18 cellular contexts compared by ENCODE assay signal in genomic region chr22:44693756-44694155, GRCh38. TPM values are rescaled to one million over a fixed set of nuclear protein-coding genes. Genes with fewer than 3 reads are reported as not detected.
"Had no signal": no experiment of that assay in that cellular context is flagged by ENCODE, and none has a peak within 500 bp of the region (broad histone marks: within the 10 kb centered on the region; RNA-seq: fewer than 3 reads in every experiment).

No MANE protein-coding gene starts in this region.

- FAIRE-seq: TTC549 had no signal

- ATAC-seq: mucosa of descending colon; naive thymus-derived CD4-positive, alpha-beta T cell; stimulated activated effector memory CD8-positive, alpha-beta T cell treated with anti-CD3 and anti-CD28 coated beads, Interleukin-12 subunit alpha, Interleukin-12 subunit beta, amount 100 ng/mL, for 72 hours had no signal

- H3K4me3 Mint-ChIP-seq: activated naive CD8-positive, alpha-beta T cell treated with anti-CD3 and anti-CD28 coated beads, Interleukin-2, amount 10 ng/mL, durations not matched to agents 7 days and 5 days; brain; naive thymus-derived CD4-positive, alpha-beta T cell; stimulated activated effector memory CD8-positive, alpha-beta T cell treated with anti-CD3 and anti-CD28 coated beads, Interleukin-12 subunit alpha, Interleukin-12 subunit beta, amount 100 ng/mL, for 72 hours had no signal

- H3K4me1 ChIP-seq: left ventricle myocardium inferior had no signal

- H3K36me3 Mint-ChIP-seq: activated naive CD8-positive, alpha-beta T cell treated with anti-CD3 and anti-CD28 coated beads, Interleukin-2, amount 10 ng/mL, durations not matched to agents 7 days and 5 days; brain; naive thymus-derived CD4-positive, alpha-beta T cell; stimulated activated effector memory CD8-positive, alpha-beta T cell treated with anti-CD3 and anti-CD28 coated beads, Interleukin-12 subunit alpha, Interleukin-12 subunit beta, amount 100 ng/mL, for 72 hours had no signal

- H3K9me3 Mint-ChIP-seq: activated naive CD8-positive, alpha-beta T cell treated with anti-CD3 and anti-CD28 coated beads, Interleukin-2, amount 10 ng/mL, durations not matched to agents 7 days and 5 days; naive thymus-derived CD4-positive, alpha-beta T cell; stimulated activated effector memory CD8-positive, alpha-beta T cell treated with anti-CD3 and anti-CD28 coated beads, Interleukin-12 subunit alpha, Interleukin-12 subunit beta, amount 100 ng/mL, for 72 hours had no signal

- H3K9me3 ChIP-seq: esophagus squamous epithelium, left ventricle myocardium inferior, mucosa of descending colon, thoracic aorta had no signal

- H3K4me3 ChIP-seq: esophagus squamous epithelium, left ventricle myocardium inferior, mucosa of descending colon, thoracic aorta had no signal

- DNase-seq: activated CD4-positive, alpha-beta T cell treated with anti-CD3 and anti-CD28 coated beads, Interleukin-2, amount 50 U/mL, for 1 hour; activated CD8-positive, alpha-beta memory T cell treated with anti-CD3 and anti-CD28 coated beads for 24 hours; activated naive CD4-positive, alpha-beta T cell; activated naive CD8-positive, alpha-beta T cell treated with anti-CD3 and anti-CD28 coated beads, Interleukin-2, amount 10 ng/mL, durations not matched to agents 7 days and 5 days; central memory CD4-positive, alpha-beta T cell; cortex of kidney; effector CD4-positive, alpha-beta T cell; esophagus squamous epithelium; left ventricle myocardium inferior; naive thymus-derived CD4-positive, alpha-beta T cell; nucleus accumbens; posterior cingulate gyrus; retina had no signal

- H3K36me3 ChIP-seq: esophagus squamous epithelium, left ventricle myocardium inferior, thoracic aorta had no signal

- H3K27ac ChIP-seq: esophagus squamous epithelium, left ventricle myocardium inferior, thoracic aorta had no signal

- H3K27ac Mint-ChIP-seq: activated naive CD8-positive, alpha-beta T cell treated with anti-CD3 and anti-CD28 coated beads, Interleukin-2, amount 10 ng/mL, durations not matched to agents 7 days and 5 days; brain; stimulated activated effector memory CD8-positive, alpha-beta T cell treated with anti-CD3 and anti-CD28 coated beads, Interleukin-12 subunit alpha, Interleukin-12 subunit beta, amount 100 ng/mL, for 72 hours had no signal

- H3K27me3 Mint-ChIP-seq: activated naive CD8-positive, alpha-beta T cell treated with anti-CD3 and anti-CD28 coated beads, Interleukin-2, amount 10 ng/mL, durations not matched to agents 7 days and 5 days; naive thymus-derived CD4-positive, alpha-beta T cell had no signal

RNA-seq across cellular contexts. Expression of gene ARHGAP8, which starts 58.6 kb away (rescaled TPM):
- total RNA-seq: left ventricle myocardium inferior had no signal
- polyA plus RNA-seq: naive thymus-derived CD4-positive, alpha-beta T cell had no signal
